Comparison of ENCODE assay signal across 1 cellular context in genomic region chr2:114294814-114295213, GRCh38.
TF ChIP-seq lines count a peak whose summit lies in the region.

No MANE protein-coding gene starts in this region.

TF ChIP-seq in GM23338, 12 proteins besides CTCF, POLR2A, EP300 and RAD21:
- TF ChIP-seq JUNB (IDR thresholded peaks at IDR 0.05; ENCODE audit: unreplicated experiment), result no peak
- TF ChIP-seq ZNF462 (CRISPR knock-in tag; IDR thresholded peaks at IDR 0.05), result no peak
- no peak for TF ChIP-seq EZH2 (IDR thresholded peaks at IDR 0.05; ENCODE audit: low read depth, unreplicated experiment)
- no peak for TF ChIP-seq STAT1 (IDR thresholded peaks at IDR 0.05; ENCODE audit: unreplicated experiment)
- TF ChIP-seq ZNF331 (CRISPR knock-in tag; IDR thresholded peaks at IDR 0.05; ENCODE audit: low read depth), result no peak
- TF ChIP-seq CREB1 (CRISPR knock-in tag; IDR thresholded peaks at IDR 0.05; ENCODE audit: low read depth), result no peak
- no peak for TF ChIP-seq NANOG (IDR thresholded peaks at IDR 0.05; ENCODE audit: borderline replicate concordance)
- TF ChIP-seq REST (IDR thresholded peaks at IDR 0.05; ENCODE audit: unreplicated experiment), result no peak
- no peak for TF ChIP-seq EZH2phosphoT487 (IDR thresholded peaks at IDR 0.05; ENCODE audit: unreplicated experiment)
- TF ChIP-seq ETS1 (IDR thresholded peaks at IDR 0.05), result no peak
- no peak for TF ChIP-seq ZNF114 (CRISPR knock-in tag; IDR thresholded peaks at IDR 0.05)
- no peak for TF ChIP-seq POLR2AphosphoS5 (IDR thresholded peaks at IDR 0.05; ENCODE audit: low read depth)
